ENCODE assay signal across 9 cellular contexts in the genomic region with DNA sequence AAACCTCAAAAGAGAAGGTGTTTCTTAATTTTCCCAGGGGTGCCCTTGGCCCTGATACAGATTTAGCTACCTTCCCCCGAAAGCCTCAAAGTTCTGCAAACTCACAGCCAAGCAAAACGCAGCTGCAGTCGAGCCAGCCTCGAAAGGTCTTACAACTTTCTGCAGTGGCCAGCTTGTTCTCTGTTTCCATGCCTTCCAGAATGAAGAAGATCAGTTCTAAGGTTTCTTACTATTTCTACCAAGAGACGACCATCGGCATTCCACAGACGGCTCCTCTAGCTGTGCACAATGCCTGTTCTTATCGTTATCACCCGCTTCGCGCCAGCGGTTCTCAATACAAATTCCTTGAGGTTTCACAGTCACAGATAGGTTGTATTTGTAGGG. TPM values are rescaled to one million over a fixed set of nuclear protein-coding genes. Genes with fewer than 3 reads are reported as not detected.
A peak's percentile ranks its signal among the peaks of the same experiment; 100 is the strongest.
DNase-seq lines count a peak whose midpoint lies in the region; ATAC-seq and TF ChIP-seq lines count a peak whose summit lies in the region.
"Had no signal": no experiment of that assay in that cellular context is flagged by ENCODE, and none has a peak within 500 bp of the region (broad histone marks: within the 10 kb centered on the region; RNA-seq: fewer than 3 reads in every experiment).

No MANE protein-coding gene starts in this region.

- CTCF ChIA-PET in OCI-LY7 (lab: Charles Lee; ENCODE audit: unreplicated experiment): interaction anchor here (1.7 kb wide), 1 partner anchor 19 kb away, joined by 9 read pairs; no protein-coding TSS in a partner anchor

- DNase-seq in NCI-H2029 (lab: John Stamatoyannopoulos, UW): peak; percentile 9
- no peak for DNase-seq in NCI-H2029 treated with DMSO at 0.1 percent for 48 hours (lab: John Stamatoyannopoulos, UW)
- DNase-seq in OCI-LY7 (ENCODE audit: low spot score): no peak
- DNase-seq in neural progenitor cell (ENCODE audit: low spot score): peak; percentile 63
- DNase-seq in KG1 (lab: John Stamatoyannopoulos, UW): no peak
- DNase-seq in stimulated activated CD8-positive, alpha-beta memory T cell treated with anti-CD3 and anti-CD28 coated beads, Interleukin-4, amount 100 ng/mL, for 48 hours: no peak
- no peak for DNase-seq in DMS 273 (lab: John Stamatoyannopoulos, UW; ENCODE audit: unreplicated experiment)

- no TSS peak for BruUV-seq in OCI-LY7 (replicated peaks; lab: Mats Ljungman, UMichigan)

- peaks cover 18% of the 10 kb centered on the region for H3K4me1 Mint-ChIP-seq in neural progenitor cell

- intact Hi-C loops in OCI-LY7 (cut with micrococcal nuclease; ENCODE audit: unreplicated experiment): loop anchor here (5.0 kb wide), 1 partner anchor 47 kb away; no protein-coding TSS in a partner anchor

- no peaks in the 10 kb centered on the region for H3K9me2 ChIP-seq in OCI-LY7 (ENCODE audit: insufficient read depth, low read length)

- no peak for TF ChIP-seq CTCF in OCI-LY7 (conservative IDR thresholded peaks at IDR 0.05; ENCODE audit: low read length)
- TF ChIP-seq CTCF in neural progenitor cell (IDR thresholded peaks at IDR 0.05): no peak

- peak overlapping the region; percentile 66 for H3K4me2 ChIP-seq in OCI-LY7 (ENCODE audit: low read length)
- peak overlapping the region; percentile 58 for H3K4me2 ChIP-seq in neural progenitor cell
- H3K4me2 ChIP-seq: A549 had no signal

- peak overlapping the region; percentile 65 for H3K27ac Mint-ChIP-seq in neural progenitor cell

- peak overlapping the region; percentile 44 for H3K4me3 ChIP-seq in OCI-LY7 (ENCODE audit: low read depth, low read length, poor library complexity, severe bottlenecking)
- H3K4me3 ChIP-seq in neural progenitor cell: no peak overlapping the region
- H3K4me3 ChIP-seq: A549 had no signal

- H3K36me3 ChIP-seq in OCI-LY7 (ENCODE audit: insufficient read depth, low read length): no peaks in the 10 kb centered on the region
- H3K36me3 ChIP-seq in neural progenitor cell: no peaks in the 10 kb centered on the region

- peaks cover 13% of the 10 kb centered on the region for H3F3A ChIP-seq in neural progenitor cell (ENCODE audit: low read depth)

- peaks cover 4% of the 10 kb centered on the region for H3K27me3 Mint-ChIP-seq in neural progenitor cell (ENCODE audit: insufficient read depth, low read depth)

- H3K27ac ChIP-seq in OCI-LY7 (ENCODE audit: low read depth, low read length, poor library complexity, severe bottlenecking): peak overlapping the region; percentile 72
- peak overlapping the region; percentile 72 for H3K27ac ChIP-seq in neural progenitor cell
- H3K27ac ChIP-seq: A549 had no signal

- H3K4me1 ChIP-seq in OCI-LY7 (ENCODE audit: insufficient read depth, low read length, poor library complexity, severe bottlenecking): peaks cover 92% of the 10 kb centered on the region
- peaks cover 23% of the 10 kb centered on the region for H3K4me1 ChIP-seq in neural progenitor cell
- H3K4me1 ChIP-seq: A549 had no signal

- no peaks in the 10 kb centered on the region for H4K20me1 ChIP-seq in OCI-LY7 (ENCODE audit: insufficient read depth, low read length)
- H4K20me1 ChIP-seq in neural progenitor cell (ENCODE audit: low read depth): no peaks in the 10 kb centered on the region

- H3K9me3 ChIP-seq in OCI-LY7 (ENCODE audit: low read length): no peaks in the 10 kb centered on the region
- H3K9me3 ChIP-seq in neural progenitor cell (ENCODE audit: low read depth): no peaks in the 10 kb centered on the region
- H3K9me3 ChIP-seq: A549 had no signal

- POLR2A ChIA-PET in OCI-LY7 (lab: Charles Lee): interaction anchor here (0.6 to 10.2 kb wide), 6 partner anchors 12 to 94 kb away, joined by 3 to 96 read pairs (median 7); a partner anchor contains a TSS

- ATAC-seq in HG02642 (IDR thresholded peaks at IDR 0.05; ENCODE audit: poor library complexity, unreplicated experiment): peak; percentile 29
- ATAC-seq: A549 had no signal

- H3K4me3 Mint-ChIP-seq in neural progenitor cell: no peak overlapping the region

- H2AFZ ChIP-seq in OCI-LY7 (ENCODE audit: low read length) (no peak overlapping the region; the same call in 1 of the 2 replicates), neural progenitor cell (replicated peaks) (no peak overlapping the region)

- no peak overlapping the region for H3K9ac ChIP-seq in neural progenitor cell

- H3K36me3 Mint-ChIP-seq in neural progenitor cell: peaks cover 5% of the 10 kb centered on the region

- no peaks in the 10 kb centered on the region for H3K27me3 ChIP-seq in neural progenitor cell

- H3K79me2 ChIP-seq in OCI-LY7 (ENCODE audit: insufficient read depth, low read depth, low read length) (no peaks in the 10 kb centered on the region), neural progenitor cell (ENCODE audit: low read depth) (no peaks in the 10 kb centered on the region)

- peaks cover 9% of the 10 kb centered on the region for H3K9me3 Mint-ChIP-seq in neural progenitor cell

RNA-seq across cellular contexts. Expression of a gene that starts 28.5 kb away (rescaled TPM):
- 0.05 and 0.35 TPM in 2 replicates for total RNA-seq in OCI-LY7 (2014; rRNA removed; shearing (Covaris generic))
- 0.10 TPM in 1 of 2 replicates, not detected in the other for total RNA-seq in OCI-LY7 (2022)
- not detected in 2 replicates for total RNA-seq in neural progenitor cell (ENCODE audit: low replicate concordance)

Comparison
In these comparisons a context has a peak if more than half of its experiments do, and no peak if none do; other contexts are left out.
1. DNase-seq: peak in NCI-H2029 (single experiment) and neural progenitor cell (single experiment); none in NCI-H2029 treated with DMSO at 0.1 percent for 48 hours (single experiment), OCI-LY7 (single experiment), KG1 (single experiment), stimulated activated CD8-positive, alpha-beta memory T cell treated with anti-CD3 and anti-CD28 coated beads, Interleukin-4, amount 100 ng/mL, for 48 hours (single experiment) and DMS 273 (single experiment).